Comparison of ENCODE assay signal across 10 cellular contexts in genomic region chr17:79732804-79733691, GRCh38. TPM values are rescaled to one million over a fixed set of nuclear protein-coding genes. Genes with fewer than 3 reads are reported as not detected.
DNase-seq lines count a peak whose midpoint lies in the region; ATAC-seq and TF ChIP-seq lines count a peak whose summit lies in the region.
"Had no signal": no experiment of that assay in that cellular context is flagged by ENCODE, and none has a peak within 500 bp of the region (broad histone marks: within the 10 kb centered on the region; RNA-seq: fewer than 3 reads in every experiment).

No MANE protein-coding gene starts in this region.

- H3K27me3 Mint-ChIP-seq in activated T-helper 2 cell treated with anti-CD3 and anti-CD28 coated beads, Interferon-gamma antibody, Interleukin-2, Interleukin-4, amounts not matched to agents 10 μg/mL and 5 μg/mL and 100 μg/mL, durations not matched to agents 14 hours and 24 hours and 36 hours (ENCODE audit: low read depth), result no peaks in the 10 kb centered on the region

- H3K4me3 ChIP-seq in BLaER1 (peak overlapping the region; percentile 65), mononuclear cell (ENCODE audit: low read length) (peak overlapping the region; percentile 12), uterus (no peak overlapping the region)

- peak overlapping the region; percentile 43 for H3K4me3 Mint-ChIP-seq in activated T-helper 2 cell treated with anti-CD3 and anti-CD28 coated beads, Interferon-gamma antibody, Interleukin-2, Interleukin-4, amounts not matched to agents 10 μg/mL and 5 μg/mL and 100 μg/mL, durations not matched to agents 14 hours and 24 hours and 36 hours (ENCODE audit: low read depth)

- DNase-seq in GM20000 (ENCODE audit: low spot score) (peak; percentile 70), inferior parietal cortex (ENCODE audit: extremely low spot score) (no peak), uterus (no peak)
- DNase-seq in activated T-helper 2 cell treated with anti-CD3 and anti-CD28 coated beads, Interferon-gamma antibody, Interleukin-2, Interleukin-4, amounts not matched to agents 10 μg/mL and 5 μg/mL and 100 μg/mL, durations not matched to agents 14 hours and 24 hours and 36 hours (ENCODE audit: low spot score), result no peak
- DNase-seq: Caco-2, SHP77 had no signal

- H3K27ac ChIP-seq in BLaER1 (peak overlapping the region; percentile 78), uterus (no peak overlapping the region)

- peak overlapping the region; percentile 48 for H3K27ac Mint-ChIP-seq in activated T-helper 2 cell treated with anti-CD3 and anti-CD28 coated beads, Interferon-gamma antibody, Interleukin-2, Interleukin-4, amounts not matched to agents 10 μg/mL and 5 μg/mL and 100 μg/mL, durations not matched to agents 14 hours and 24 hours and 36 hours

- ATAC-seq in HG03039 (IDR thresholded peaks at IDR 0.05; ENCODE audit: unreplicated experiment) (no peak), GM18511 (IDR thresholded peaks at IDR 0.05; ENCODE audit: unreplicated experiment) (no peak)

- H3K36me3 ChIP-seq in BLaER1 (no peaks in the 10 kb centered on the region), uterus (no peaks in the 10 kb centered on the region)

- H3K4me1 Mint-ChIP-seq in activated T-helper 2 cell treated with anti-CD3 and anti-CD28 coated beads, Interferon-gamma antibody, Interleukin-2, Interleukin-4, amounts not matched to agents 10 μg/mL and 5 μg/mL and 100 μg/mL, durations not matched to agents 14 hours and 24 hours and 36 hours (ENCODE audit: low read depth), result peaks cover 8% of the 10 kb centered on the region

- no peaks in the 10 kb centered on the region for H3K9me3 Mint-ChIP-seq in activated T-helper 2 cell treated with anti-CD3 and anti-CD28 coated beads, Interferon-gamma antibody, Interleukin-2, Interleukin-4, amounts not matched to agents 10 μg/mL and 5 μg/mL and 100 μg/mL, durations not matched to agents 14 hours and 24 hours and 36 hours

- H3K4me1 ChIP-seq in BLaER1, result peaks cover 64% of the 10 kb centered on the region
- H3K4me1 ChIP-seq in mononuclear cell (ENCODE audit: insufficient read depth, low read length), result peaks cover 14% of the 10 kb centered on the region
- H3K4me1 ChIP-seq in uterus, result no peaks in the 10 kb centered on the region

- intact Hi-C loops in activated T-helper 2 cell treated with anti-CD3 and anti-CD28 coated beads, Interferon-gamma antibody, Interleukin-2, Interleukin-4, amounts not matched to agents 10 μg/mL and 5 μg/mL and 100 μg/mL, durations not matched to agents 14 hours and 24 hours and 36 hours (cut with micrococcal nuclease), result no loop called here
- intact Hi-C loops in uterus (cut with DNase I; ENCODE audit: low total_unique reads), result no loop called here

- no peaks in the 10 kb centered on the region for H3K36me3 Mint-ChIP-seq in activated T-helper 2 cell treated with anti-CD3 and anti-CD28 coated beads, Interferon-gamma antibody, Interleukin-2, Interleukin-4, amounts not matched to agents 10 μg/mL and 5 μg/mL and 100 μg/mL, durations not matched to agents 14 hours and 24 hours and 36 hours (ENCODE audit: low read depth)

- H3K4me2 ChIP-seq in BLaER1, result peak overlapping the region; percentile 93

- peak overlapping the region; percentile 75 for H3K9ac ChIP-seq in BLaER1

- H3K9me3 ChIP-seq in BLaER1, result no peaks in the 10 kb centered on the region
- no peaks in the 10 kb centered on the region for H3K9me3 ChIP-seq in mononuclear cell (ENCODE audit: low read depth, low read length)
- H3K9me3 ChIP-seq in uterus, result no peaks in the 10 kb centered on the region
- H3K9me3 ChIP-seq: Caco-2 had no signal

- TF ChIP-seq POLR2A in uterus (IDR thresholded peaks at IDR 0.05), result no peak

- H4K20me1 ChIP-seq in BLaER1, result no peaks in the 10 kb centered on the region

- no peaks in the 10 kb centered on the region for H3K27me3 ChIP-seq in BLaER1
- H3K27me3 ChIP-seq in mononuclear cell (ENCODE audit: insufficient read depth, low read length), result no peaks in the 10 kb centered on the region
- no peaks in the 10 kb centered on the region for H3K27me3 ChIP-seq in uterus

- TF ChIP-seq CTCF in GM20000 (IDR thresholded peaks at IDR 0.05; ENCODE audit: extremely low read depth, missing control alignments) (no peak), uterus (IDR thresholded peaks at IDR 0.05) (no peak)

RNA-seq across cellular contexts. Expression of gene ENPP7, which starts 2.3 kb away (rescaled TPM):
- not detected in 2 replicates for total RNA-seq in activated T-helper 2 cell treated with anti-CD3 and anti-CD28 coated beads, Interferon-gamma antibody, Interleukin-2, Interleukin-4, amounts not matched to agents 10 μg/mL and 5 μg/mL and 100 μg/mL, durations not matched to agents 14 hours and 24 hours and 36 hours
- total RNA-seq in mononuclear cell, result not detected
- not detected for total RNA-seq in uterus

RNA-seq across cellular contexts. Expression of gene CBX2, which starts 44.9 kb away (rescaled TPM):
- 9.7 and 11.2 TPM in 2 replicates for total RNA-seq in activated T-helper 2 cell treated with anti-CD3 and anti-CD28 coated beads, Interferon-gamma antibody, Interleukin-2, Interleukin-4, amounts not matched to agents 10 μg/mL and 5 μg/mL and 100 μg/mL, durations not matched to agents 14 hours and 24 hours and 36 hours
- total RNA-seq in mononuclear cell (under 0.01 TPM), uterus (10 to 100 TPM in 1 of 4 donors, 1 to 10 TPM in 2, not detected in 1; 1.0 to 14.9 (median 4.6) TPM)

Comparison
In these comparisons a context has a peak if more than half of its experiments do, and no peak if none do; other contexts are left out.
1. H3K4me3 ChIP-seq: peak in BLaER1 (single experiment) and mononuclear cell (single experiment); none in uterus (0 of 2).